18 cellular contexts compared by ENCODE assay signal in genomic region chr5:109652096-109652495, GRCh38.
"Had no signal": no experiment of that assay in that cellular context is flagged by ENCODE, and none has a peak within 500 bp of the region (broad histone marks: within the 10 kb centered on the region; RNA-seq: fewer than 3 reads in every experiment).

No MANE protein-coding gene starts in this region.

- H3K36me3 Mint-ChIP-seq: immature natural killer cell; naive thymus-derived CD8-positive, alpha-beta T cell; type B pancreatic cell had no signal

- H3K27ac ChIP-seq: coronary artery, dorsolateral prefrontal cortex, gastroesophageal sphincter, right atrium auricular region, sigmoid colon had no signal

- H3K27me3 ChIP-seq: dorsolateral prefrontal cortex, gastroesophageal sphincter, right atrium auricular region, sigmoid colon had no signal

- H3K4me1 ChIP-seq: gastroesophageal sphincter, right atrium auricular region, sigmoid colon had no signal

- H3K9me3 Mint-ChIP-seq: immature natural killer cell; naive thymus-derived CD8-positive, alpha-beta T cell; type B pancreatic cell had no signal

- H3K4me3 ChIP-seq: coronary artery, dorsolateral prefrontal cortex, gastroesophageal sphincter, right atrium auricular region, sigmoid colon had no signal

- H3K9me3 ChIP-seq: gastroesophageal sphincter, right atrium auricular region, sigmoid colon had no signal

- DNase-seq: dorsolateral prefrontal cortex; effector CD8-positive, alpha-beta T cell; foreskin fibroblast; immature natural killer cell; kidney; left colon; left ventricle myocardium superior; mammary epithelial cell; naive thymus-derived CD8-positive, alpha-beta T cell; sigmoid colon; small intestine; stimulated activated CD4-positive, alpha-beta T cell treated with anti-CD3 and anti-CD28 coated beads, Interleukin-12 subunit alpha, Interleukin-12 subunit beta, amount 100 ng/mL, for 4 hours; stimulated activated naive CD4-positive, alpha-beta T cell treated with Interleukin-2 at 50 U/mL for 16 hours had no signal

- ATAC-seq: esophagus mucosa; gastroesophageal sphincter; left colon; left ventricle myocardium superior; naive thymus-derived CD8-positive, alpha-beta T cell had no signal

- H3K4me3 Mint-ChIP-seq: immature natural killer cell; naive thymus-derived CD8-positive, alpha-beta T cell; type B pancreatic cell had no signal

- H3K36me3 ChIP-seq: gastroesophageal sphincter, right atrium auricular region, sigmoid colon had no signal

- H3K27ac Mint-ChIP-seq: immature natural killer cell; naive thymus-derived CD8-positive, alpha-beta T cell; type B pancreatic cell had no signal
